In the genomic region with DNA sequence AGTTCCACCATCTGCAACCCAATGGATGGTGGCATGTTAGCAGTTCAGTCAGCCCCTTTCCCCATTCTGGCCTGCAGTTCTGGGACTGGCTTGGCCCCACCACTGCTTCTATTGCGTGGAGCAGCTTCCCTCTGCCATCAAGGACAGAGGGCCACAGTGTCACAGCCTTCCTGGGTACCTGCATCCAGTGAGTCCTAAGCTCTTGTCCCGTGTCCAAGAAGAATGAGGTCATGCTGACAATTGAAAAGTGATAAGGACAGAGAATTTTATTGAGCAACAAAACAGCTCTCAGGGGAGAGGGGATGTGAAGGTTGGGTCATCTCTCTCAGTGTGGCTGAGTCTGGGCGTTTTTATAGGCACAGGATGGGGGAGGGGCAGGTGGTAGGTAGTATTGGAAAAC, we compare ENCODE assay signal across 13 cellular contexts.
"Had no signal": no experiment of that assay in that cellular context is flagged by ENCODE, and none has a peak within 500 bp of the region (broad histone marks: within the 10 kb centered on the region; RNA-seq: fewer than 3 reads in every experiment).

No MANE protein-coding gene starts in this region.

- H3K27me3 Mint-ChIP-seq: type B pancreatic cell had no signal

- H3K36me3 ChIP-seq: heart left ventricle, neutrophil had no signal

- H3K4me1 ChIP-seq: heart left ventricle, psoas muscle had no signal

- H3K4me3 Mint-ChIP-seq: naive thymus-derived CD8-positive, alpha-beta T cell; type B pancreatic cell had no signal

- H3K4me3 ChIP-seq: dorsolateral prefrontal cortex, heart left ventricle, mucosa of descending colon, psoas muscle, skin epidermis had no signal

- H3K36me3 Mint-ChIP-seq: type B pancreatic cell had no signal

- H3K27ac ChIP-seq: dorsolateral prefrontal cortex, heart left ventricle, neutrophil, psoas muscle, skin epidermis had no signal

- H3K27me3 ChIP-seq: dorsolateral prefrontal cortex, heart left ventricle, neutrophil had no signal

- H3K4me1 Mint-ChIP-seq: naive thymus-derived CD8-positive, alpha-beta T cell had no signal

- H3K27ac Mint-ChIP-seq: type B pancreatic cell had no signal

- DNase-seq: cortex of kidney; dorsolateral prefrontal cortex; effector CD8-positive, alpha-beta T cell; heart left ventricle; hippocampal formation; mucosa of descending colon; naive thymus-derived CD8-positive, alpha-beta T cell; psoas muscle; retina; stimulated activated naive CD4-positive, alpha-beta T cell treated with Interleukin-2 at 50 U/mL for 16 hours had no signal
